9 cellular contexts compared by ENCODE assay signal in the genomic region with DNA sequence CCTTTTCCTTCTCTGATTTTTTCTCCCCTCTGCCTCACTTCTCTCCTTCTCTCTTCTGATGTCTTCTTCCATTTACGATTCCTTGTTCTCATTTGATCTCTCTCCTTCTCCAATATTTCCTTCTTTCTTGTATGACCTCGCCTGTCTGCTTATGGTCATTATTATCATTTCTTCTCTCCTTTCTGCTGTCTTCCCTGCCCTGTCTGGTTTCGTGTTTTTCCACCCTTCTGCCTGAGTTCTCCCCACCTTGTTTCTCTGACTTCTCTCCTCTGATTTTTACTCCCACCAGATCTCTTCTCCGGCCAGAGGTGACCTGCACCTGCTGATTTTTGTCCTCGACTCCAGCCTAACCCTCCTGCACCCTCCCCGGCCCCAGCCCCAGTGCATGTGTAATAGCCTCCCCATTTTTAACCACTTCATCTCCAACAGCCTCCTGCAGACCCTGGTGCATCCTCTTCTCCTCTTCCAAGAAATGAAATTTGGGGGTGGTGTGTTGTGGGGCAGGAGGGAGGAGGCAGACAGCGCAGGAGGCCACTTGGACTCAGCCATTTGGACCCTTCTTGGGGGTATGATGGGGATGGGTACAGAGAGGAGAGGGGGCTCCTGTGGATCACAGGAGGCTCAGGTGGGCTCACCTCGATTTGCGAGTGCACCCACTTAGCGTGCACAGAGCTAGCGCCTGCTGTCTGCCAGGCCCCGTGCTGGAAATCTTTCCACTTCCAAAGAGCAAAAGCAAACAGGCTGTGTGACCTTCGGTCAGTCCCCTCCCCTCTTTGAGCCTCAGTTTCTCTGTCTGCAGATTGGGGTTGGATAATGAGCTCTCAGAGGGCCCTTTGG. TPM values are rescaled to one million over a fixed set of nuclear protein-coding genes. Genes with fewer than 3 reads are reported as not detected.
A peak's percentile ranks its signal among the peaks of the same experiment; 100 is the strongest.
DNase-seq lines count a peak whose midpoint lies in the region; ATAC-seq and TF ChIP-seq lines count a peak whose summit lies in the region.
"Had no signal": no experiment of that assay in that cellular context is flagged by ENCODE, and none has a peak within 500 bp of the region (broad histone marks: within the 10 kb centered on the region; RNA-seq: fewer than 3 reads in every experiment).

No MANE protein-coding gene starts in this region.

- H3K27ac Mint-ChIP-seq in activated CD4-positive, alpha-beta T cell treated with anti-CD3 and anti-CD28 coated beads for 36 hours, result no peak overlapping the region
- peak overlapping the region in 4 of 5 experiments; percentile 8 to 85 (median 47) for H3K27ac Mint-ChIP-seq in brain

- H3K27me3 ChIP-seq in lower lobe of right lung (ENCODE audit: low read depth) (no peaks in the 10 kb centered on the region), thoracic aorta (replicated peaks; ENCODE audit: insufficient read depth) (no peaks in the 10 kb centered on the region)

- no peak for DNase-seq in activated CD4-positive, alpha-beta T cell treated with anti-CD3 and anti-CD28 coated beads for 36 hours
- DNase-seq in activated CD4-positive, alpha-beta T cell treated with anti-CD3 and anti-CD28 coated beads, Interleukin-2, amount 50 U/mL, for 1 hour, result no peak
- no peak for DNase-seq in lower lobe of right lung
- no peak for DNase-seq in thoracic aorta (ENCODE audit: low spot score)
- no peak for DNase-seq in HK-2 (ENCODE audit: unreplicated experiment)
- no peak for DNase-seq in NCI-H1930 (lab: John Stamatoyannopoulos, UW)
- no peak for DNase-seq in CD1c-positive myeloid dendritic cell (ENCODE audit: extremely low spot score)

- no peak for ATAC-seq in activated CD4-positive, alpha-beta T cell treated with anti-CD3 and anti-CD28 coated beads for 36 hours
- no peak for ATAC-seq in lower lobe of right lung
- ATAC-seq in thoracic aorta (ENCODE audit: insufficient number of reproducible peaks, low FRiP score, low read depth), result no peak

- no peaks in the 10 kb centered on the region for H3K9me3 Mint-ChIP-seq in activated CD4-positive, alpha-beta T cell treated with anti-CD3 and anti-CD28 coated beads for 36 hours (ENCODE audit: low read depth)
- H3K9me3 Mint-ChIP-seq in brain, result no peaks in the 10 kb centered on the region

- intact Hi-C loops in activated CD4-positive, alpha-beta T cell treated with anti-CD3 and anti-CD28 coated beads for 36 hours (cut with DNase I, micrococcal nuclease), result loop anchor here in 1 of 2 experiments (10.0 kb wide), 1 partner anchor 86 kb away; no protein-coding TSS in a partner anchor
- intact Hi-C loops in lower lobe of right lung (cut with DNase I), result no loop called here

- H3K27ac ChIP-seq in lower lobe of right lung, result peak overlapping the region; percentile 85
- peak overlapping the region; percentile 88 to 91 for H3K27ac ChIP-seq in thoracic aorta
- H3K27ac ChIP-seq: C4-2B had no signal

- peak overlapping the region; percentile 66 for H3K4me3 ChIP-seq in lower lobe of right lung
- peak overlapping the region; percentile 74 for H3K4me3 ChIP-seq in thoracic aorta

- H3K4me1 Mint-ChIP-seq in activated CD4-positive, alpha-beta T cell treated with anti-CD3 and anti-CD28 coated beads for 36 hours, result peaks cover 12% of the 10 kb centered on the region
- H3K4me1 Mint-ChIP-seq in brain, result peaks cover 33% of the 10 kb centered on the region

- no peaks in the 10 kb centered on the region for H3K36me3 Mint-ChIP-seq in activated CD4-positive, alpha-beta T cell treated with anti-CD3 and anti-CD28 coated beads for 36 hours (ENCODE audit: low read depth)
- H3K36me3 Mint-ChIP-seq in brain, result peaks cover 8% of the 10 kb centered on the region

- H3K4me1 ChIP-seq in lower lobe of right lung (peaks cover 79% of the 10 kb centered on the region), thoracic aorta (ENCODE audit: control insufficient read depth in 1 of 2, low read depth in 2 of 2) (peaks cover 79 to 93% of the 10 kb centered on the region in 2 donors)

- H3K4me3 Mint-ChIP-seq in activated CD4-positive, alpha-beta T cell treated with anti-CD3 and anti-CD28 coated beads for 36 hours, result peak overlapping the region; percentile 63
- H3K4me3 Mint-ChIP-seq in brain, result peak overlapping the region; percentile 74 to 86 (median 79)

- POLR2A ChIA-PET in activated CD4-positive, alpha-beta T cell treated with anti-CD3 and anti-CD28 coated beads for 36 hours (lab: Charles Lee), result no interaction called here

- H3K27me3 Mint-ChIP-seq in activated CD4-positive, alpha-beta T cell treated with anti-CD3 and anti-CD28 coated beads for 36 hours, result peaks cover 15% of the 10 kb centered on the region
- peaks cover 38% of the 10 kb centered on the region for H3K27me3 Mint-ChIP-seq in brain

- CTCF ChIA-PET in activated CD4-positive, alpha-beta T cell treated with anti-CD3 and anti-CD28 coated beads for 36 hours (lab: Charles Lee), result interaction anchor here (1.0 to 1.5 kb wide), 2 partner anchors 16 to 44 kb away, joined by 3 to 4 read pairs; no protein-coding TSS in a partner anchor

- TF ChIP-seq CTCF in brain (conservative IDR thresholded peaks at IDR 0.05), result no peak
- no peak for TF ChIP-seq CTCF in lower lobe of right lung (IDR thresholded peaks at IDR 0.05)
- no peak for TF ChIP-seq CTCF in thoracic aorta (IDR thresholded peaks at IDR 0.05)

- peaks cover 39% of the 10 kb centered on the region for H3K36me3 ChIP-seq in lower lobe of right lung
- peaks cover 31% of the 10 kb centered on the region for H3K36me3 ChIP-seq in thoracic aorta

- H3K9me3 ChIP-seq in lower lobe of right lung (no peaks in the 10 kb centered on the region), thoracic aorta (no peaks in the 10 kb centered on the region)

RNA-seq across cellular contexts. Expression of a gene that starts 32.5 kb away (rescaled TPM):
- total RNA-seq in activated CD4-positive, alpha-beta T cell treated with anti-CD3 and anti-CD28 coated beads for 36 hours, result 1 to 10 TPM; 1.7 to 1.9 TPM
- polyA plus RNA-seq in brain (ENCODE audit: insufficient read depth, low read depth, low replicate concordance), result 430 TPM
- 388 TPM for total RNA-seq in lower lobe of right lung
- 1,000 to 10,000 TPM; 3,187 to 4,234 TPM for total RNA-seq in thoracic aorta

Comparison
In these comparisons a context has a peak if more than half of its experiments do, and no peak if none do; other contexts are left out.
1. RNA of a gene that starts 32.5 kb away (total RNA-seq): 3,187 to 4,234 TPM in thoracic aorta and 388 TPM in lower lobe of right lung (single experiment); 1.7 to 1.9 TPM in activated CD4-positive, alpha-beta T cell treated with anti-CD3 and anti-CD28 coated beads for 36 hours; every median in the first group is over 100 times any median in the second.